In the genomic region with DNA sequence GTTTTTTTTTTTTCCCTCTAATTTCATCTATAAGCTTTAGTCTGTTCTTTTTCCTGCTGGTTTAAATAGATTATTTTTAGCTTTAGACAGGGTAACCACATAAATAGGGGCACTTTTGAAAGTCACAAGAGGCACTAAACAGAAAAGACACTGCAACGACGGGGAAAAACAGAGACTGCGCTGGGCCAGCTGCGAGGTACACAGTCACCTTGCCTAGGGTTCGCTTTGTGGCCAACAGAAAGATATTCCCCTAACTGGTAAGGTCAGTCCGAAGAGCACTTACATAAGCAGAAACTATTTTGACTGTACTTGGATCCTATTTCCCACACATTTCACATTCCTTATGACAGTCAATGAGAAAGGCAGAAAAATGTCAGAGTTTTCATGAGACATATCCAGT, we compare ENCODE assay signal across 28 cellular contexts.
"Had no signal": no experiment of that assay in that cellular context is flagged by ENCODE, and none has a peak within 500 bp of the region (broad histone marks: within the 10 kb centered on the region; RNA-seq: fewer than 3 reads in every experiment).

No MANE protein-coding gene starts in this region.

- H3K4me3 Mint-ChIP-seq: natural killer cell; neural crest cell; stimulated activated effector memory CD8-positive, alpha-beta T cell treated with anti-CD3 and anti-CD28 coated beads, Interleukin-12 subunit alpha, Interleukin-12 subunit beta, amount 100 ng/mL, for 72 hours had no signal

- FAIRE-seq: endothelial cell of umbilical vein, kidney, urothelium cell line had no signal

- H3K9me3 ChIP-seq: esophagus muscularis mucosa, gastroesophageal sphincter, neutrophil, right lobe of liver, thoracic aorta, tibial nerve, upper lobe of left lung had no signal

- H3K27ac Mint-ChIP-seq: natural killer cell; progenitor cell of endocrine pancreas; stimulated activated effector memory CD8-positive, alpha-beta T cell treated with anti-CD3 and anti-CD28 coated beads, Interleukin-12 subunit alpha, Interleukin-12 subunit beta, amount 100 ng/mL, for 72 hours had no signal

- H3K27me3 ChIP-seq: esophagus muscularis mucosa, foreskin keratinocyte, gastroesophageal sphincter, heart left ventricle, hepatocyte, neutrophil, right lobe of liver, tibial nerve, upper lobe of left lung had no signal

- H3K36me3 Mint-ChIP-seq: natural killer cell; stimulated activated effector memory CD8-positive, alpha-beta T cell treated with anti-CD3 and anti-CD28 coated beads, Interleukin-12 subunit alpha, Interleukin-12 subunit beta, amount 100 ng/mL, for 72 hours had no signal

- H3K4me3 ChIP-seq: coronary artery, esophagus muscularis mucosa, gastroesophageal sphincter, heart left ventricle, hepatocyte, lung, right lobe of liver, thoracic aorta, tibial nerve, upper lobe of left lung had no signal

- ATAC-seq: foreskin keratinocyte; gastroesophageal sphincter; heart left ventricle; left lobe of liver; natural killer cell; right lobe of liver; stimulated activated effector memory CD8-positive, alpha-beta T cell treated with anti-CD3 and anti-CD28 coated beads, Interleukin-12 subunit alpha, Interleukin-12 subunit beta, amount 100 ng/mL, for 72 hours; stimulated activated naive CD8-positive, alpha-beta T cell treated with anti-CD3 and anti-CD28 coated beads, Interleukin-15, Interleukin-2, amounts not matched to agents 100 U/mL and 50 U/mL, for 24 hours had no signal

- H2AFZ ChIP-seq: hepatocyte, parathyroid adenoma had no signal

- DNase-seq: dermis blood vessel endothelial cell; effector memory CD4-positive, alpha-beta T cell; foreskin keratinocyte; heart left ventricle; kidney; mesenchymal stem cell; midbrain; natural killer cell; right lobe of liver; stimulated activated CD4-positive, alpha-beta T cell treated with anti-CD3 and anti-CD28 coated beads, Interleukin-2, amount 100 ng/mL, for 24 hours; stimulated activated CD4-positive, alpha-beta T cell treated with anti-CD3 and anti-CD28 coated beads, Interleukin-4, amount 100 ng/mL, for 24 hours; stimulated activated naive CD8-positive, alpha-beta T cell treated with anti-CD3 and anti-CD28 coated beads, Interleukin-15, Interleukin-2, amounts not matched to agents 100 U/mL and 50 U/mL, for 24 hours; upper lobe of left lung had no signal

- H3K27ac ChIP-seq: coronary artery, esophagus muscularis mucosa, foreskin keratinocyte, gastroesophageal sphincter, heart left ventricle, hepatocyte, neutrophil, parathyroid adenoma, right lobe of liver, thoracic aorta, tibial nerve, upper lobe of left lung had no signal

- H3K9me3 Mint-ChIP-seq: neural crest cell had no signal

- H3K27me3 Mint-ChIP-seq: progenitor cell of endocrine pancreas had no signal

- H3K36me3 ChIP-seq: esophagus muscularis mucosa, gastroesophageal sphincter, heart left ventricle, neutrophil, right lobe of liver, thoracic aorta, tibial nerve, upper lobe of left lung had no signal

- H3K4me2 ChIP-seq: hepatocyte had no signal

- H3K4me1 ChIP-seq: esophagus muscularis mucosa, gastroesophageal sphincter, heart left ventricle, parathyroid adenoma, right lobe of liver, tibial nerve, upper lobe of left lung had no signal

- H3K79me2 ChIP-seq: hepatocyte, parathyroid adenoma had no signal

- H3K9ac ChIP-seq: parathyroid adenoma had no signal

- H3K4me1 Mint-ChIP-seq: natural killer cell; neural crest cell; stimulated activated effector memory CD8-positive, alpha-beta T cell treated with anti-CD3 and anti-CD28 coated beads, Interleukin-12 subunit alpha, Interleukin-12 subunit beta, amount 100 ng/mL, for 72 hours had no signal
